ENCODE assay signal across 1 cellular context in genomic region chr6:137873273-137873762, GRCh38.
TF ChIP-seq lines count a peak whose summit lies in the region.

No MANE protein-coding gene starts in this region.

TF ChIP-seq in HepG2, 621 proteins besides CTCF, POLR2A, EP300 and RAD21 (continued from another document and continues in another):
- TF ChIP-seq ARID4A (CRISPR knock-in tag; IDR thresholded peaks at IDR 0.05; ENCODE audit: borderline replicate concordance), result peak; percentile 61; the same call in 1 of the 2 replicates
- TF ChIP-seq MBNL3 (CRISPR knock-in tag; conservative IDR thresholded peaks at IDR 0.05), result no peak
- TF ChIP-seq HIVEP1 (CRISPR knock-in tag; IDR thresholded peaks at IDR 0.05), result no peak
- TF ChIP-seq LCORL (IDR thresholded peaks at IDR 0.05), result peak; percentile 87
- peak; percentile 89 for TF ChIP-seq LCORL (CRISPR knock-in tag; IDR thresholded peaks at IDR 0.05)
- peak; percentile 86 for TF ChIP-seq ZNF614 (CRISPR knock-in tag; IDR thresholded peaks at IDR 0.05; ENCODE audit: borderline replicate concordance)
- TF ChIP-seq ZBTB25 (CRISPR knock-in tag; IDR thresholded peaks at IDR 0.05), result 0 out of 2 replicates have a peak, but pooled peaks have one; percentile 60
- no peak for TF ChIP-seq ZNF17 (CRISPR knock-in tag; IDR thresholded peaks at IDR 0.05)
- TF ChIP-seq NFKBIZ (CRISPR knock-in tag; IDR thresholded peaks at IDR 0.05), result peak; percentile 90
- TF ChIP-seq NONO (IDR thresholded peaks at IDR 0.05), result no peak
- no peak; the same call in 1 of the 2 replicates for TF ChIP-seq NONO (CRISPR knock-in tag; conservative IDR thresholded peaks at IDR 0.05)
- peak; percentile 75 for TF ChIP-seq CREM (IDR thresholded peaks at IDR 0.05)
- no peak for TF ChIP-seq CREM (CRISPR knock-in tag; IDR thresholded peaks at IDR 0.05)
- peak; percentile 62 for TF ChIP-seq ZEB1 (IDR thresholded peaks at IDR 0.05; ENCODE audit: insufficient replicate concordance, low read depth)
- no peak for TF ChIP-seq ZNF883 (CRISPR knock-in tag; IDR thresholded peaks at IDR 0.05; ENCODE audit: not compliant biosample characterization)
- peak; percentile 81 for TF ChIP-seq HDAC2 (CRISPR knock-in tag; IDR thresholded peaks at IDR 0.05)
- peak; percentile 93 for TF ChIP-seq GATAD2A (CRISPR knock-in tag; IDR thresholded peaks at IDR 0.05)
- peak; percentile 67 for TF ChIP-seq HNRNPLL (IDR thresholded peaks at IDR 0.05; ENCODE audit: low read depth, low read length, poor library complexity, severe bottlenecking)
- TF ChIP-seq HMGXB4 (CRISPR knock-in tag; IDR thresholded peaks at IDR 0.05; ENCODE audit: borderline replicate concordance in 1 of 2, low read depth in 1 of 2), result 0 out of 4 replicates have a peak, but pooled peaks of 1 of the 2 experiments have one; percentile 52
- no peak for TF ChIP-seq KIAA2018 (CRISPR knock-in tag; IDR thresholded peaks at IDR 0.05; ENCODE audit: borderline replicate concordance)
- peak; percentile 88 for TF ChIP-seq RCOR2 (CRISPR knock-in tag; IDR thresholded peaks at IDR 0.05)
- peak; percentile 96 for TF ChIP-seq NAIF1 (CRISPR knock-in tag; IDR thresholded peaks at IDR 0.05; ENCODE audit: borderline replicate concordance)
- TF ChIP-seq SALL1 (CRISPR knock-in tag; IDR thresholded peaks at IDR 0.05), result peak; percentile 66; the same call in 1 of the 2 replicates
- peak; percentile 74 for TF ChIP-seq ZNF143 (CRISPR knock-in tag; IDR thresholded peaks at IDR 0.05)
- no peak for TF ChIP-seq ZBTB33 (CRISPR knock-in tag; IDR thresholded peaks at IDR 0.05)
- no peak for TF ChIP-seq CSRNP1 (CRISPR knock-in tag; IDR thresholded peaks at IDR 0.05)
- no peak for TF ChIP-seq FUBP1 (CRISPR knock-in tag; IDR thresholded peaks at IDR 0.05; ENCODE audit: borderline replicate concordance)
- 0 out of 2 replicates have a peak, but pooled peaks have one; percentile 49 for TF ChIP-seq KDM1A (CRISPR knock-in tag; IDR thresholded peaks at IDR 0.05)
- TF ChIP-seq ATRX (CRISPR knock-in tag; IDR thresholded peaks at IDR 0.05; ENCODE audit: borderline replicate concordance), result no peak
- peak; percentile 94 for TF ChIP-seq ZMYM4 (CRISPR knock-in tag; IDR thresholded peaks at IDR 0.05)
- TF ChIP-seq ZBTB42 (CRISPR knock-in tag; IDR thresholded peaks at IDR 0.05), result peak; percentile 100
- TF ChIP-seq KLF12 (CRISPR knock-in tag; IDR thresholded peaks at IDR 0.05; ENCODE audit: borderline replicate concordance), result peak; percentile 90; the same call in 1 of the 2 replicates
- no peak; the same call in 1 of the 2 replicates for TF ChIP-seq ZBTB3 (CRISPR knock-in tag; IDR thresholded peaks at IDR 0.05; ENCODE audit: borderline replicate concordance, low read depth)
- TF ChIP-seq HNRNPUL1 (IDR thresholded peaks at IDR 0.05; ENCODE audit: low read depth, low read length), result peak; percentile 80
- peak; percentile 77; the same call in 1 of the 2 replicates for TF ChIP-seq ATF2 (CRISPR knock-in tag; IDR thresholded peaks at IDR 0.05)
- TF ChIP-seq ZNF331 (CRISPR knock-in tag; IDR thresholded peaks at IDR 0.05), result peak; percentile 70; the same call in 1 of the 2 replicates
